Comparison of ENCODE assay signal across 28 cellular contexts in genomic region chr2:222049946-222050345, GRCh38.
A peak's percentile ranks its signal among the peaks of the same experiment; 100 is the strongest.
DNase-seq lines count a peak whose midpoint lies in the region; FAIRE-seq and TF ChIP-seq lines count a peak whose summit lies in the region.
"Had no signal": no experiment of that assay in that cellular context is flagged by ENCODE, and none has a peak within 500 bp of the region (broad histone marks: within the 10 kb centered on the region; RNA-seq: fewer than 3 reads in every experiment).

No MANE protein-coding gene starts in this region.

- H3K14ac ChIP-seq in mesenchymal stem cell (ENCODE audit: low read length in 2 of 2), result no peak overlapping the region

- H3K4me3 ChIP-seq in bronchial epithelial cell (ENCODE audit: low read depth, low read length), result no peak overlapping the region
- no peak overlapping the region for H3K4me3 ChIP-seq in mesenchymal stem cell (ENCODE audit: insufficient read depth in 1 of 2, low read depth in 1 of 2, low read length in 2 of 2)
- no peak overlapping the region for H3K4me3 ChIP-seq in esophagus squamous epithelium
- no peak overlapping the region for H3K4me3 ChIP-seq in osteoblast (ENCODE audit: insufficient read depth, low read length)
- H3K4me3 ChIP-seq: heart left ventricle, SK-N-MC, stomach, tibial artery had no signal

- H2AFZ ChIP-seq in mesenchymal stem cell (ENCODE audit: low read depth, low read length) (no peak overlapping the region), osteoblast (ENCODE audit: low read length) (no peak overlapping the region)
- H2AFZ ChIP-seq: parathyroid adenoma had no signal

- no peaks in the 10 kb centered on the region for H4K20me1 ChIP-seq in osteoblast (ENCODE audit: insufficient read depth, low read length)

- H3K4me1 ChIP-seq in mesenchymal stem cell (ENCODE audit: control insufficient read depth, insufficient read depth, low read depth, low read length) (no peaks in the 10 kb centered on the region), esophagus squamous epithelium (no peaks in the 10 kb centered on the region), osteoblast (ENCODE audit: insufficient read depth, low read length) (no peaks in the 10 kb centered on the region)
- H3K4me1 ChIP-seq: heart left ventricle, parathyroid adenoma, stomach, tibial artery had no signal

- DNase-seq in EL (peak; percentile 36), NCI-H226 (peak; percentile 70), bronchial epithelial cell (ENCODE audit: low read depth) (peak; percentile 94), mesenchymal stem cell (peak; percentile 47), esophagus squamous epithelium (lab: John Stamatoyannopoulos, UW) (no peak), osteoblast (ENCODE audit: insufficient read length, low spot score, missing footprints) (no peak), dermis blood vessel endothelial cell (no peak), amygdala (lab: John Stamatoyannopoulos, UW) (no peak)
- DNase-seq: activated CD4-positive, alpha-beta T cell treated with anti-CD3 and anti-CD28 coated beads, Interleukin-2, amount 10 ng/mL, durations not matched to agents 24 days and 14 days; activated naive CD4-positive, alpha-beta T cell; activated T-cell treated with anti-CD3 and anti-CD28 coated beads, Interleukin-2, amount 50 U/mL, for 4 hours; Calu3; caudate nucleus; heart left ventricle; KBM-7; left cardiac atrium; midbrain; NCI-H146; NCI-H524 treated with DMSO at 0.1 percent for 48 hours; RPMI8226; stimulated activated CD4-positive, alpha-beta T cell treated with anti-CD3 and anti-CD28 coated beads, Interleukin-15, amount 100 ng/mL, for 24 hours; stomach; T-helper 17 cell; tibial artery had no signal

- H2BK12ac ChIP-seq in mesenchymal stem cell (ENCODE audit: low read length in 2 of 2), result no peak overlapping the region

- intact Hi-C loops in esophagus squamous epithelium (cut with DNase I), result loop anchor here (10.0 kb wide), 1 partner anchor 565 kb away; no protein-coding TSS in a partner anchor

- H3K27me3 ChIP-seq in bronchial epithelial cell (ENCODE audit: control insufficient read depth, insufficient read depth, low read length), result no peaks in the 10 kb centered on the region
- peaks cover 41 to 83% of the 10 kb centered on the region in 2 experiments for H3K27me3 ChIP-seq in mesenchymal stem cell (ENCODE audit: control insufficient read depth in 1 of 2, insufficient read depth in 1 of 2, low read length in 2 of 2)
- H3K27me3 ChIP-seq in esophagus squamous epithelium, result peaks cover 0 to 86% (median 0%) of the 10 kb centered on the region in 4 donors
- H3K27me3 ChIP-seq in osteoblast (ENCODE audit: insufficient read depth, low read length), result no peaks in the 10 kb centered on the region

- H3K23ac ChIP-seq in mesenchymal stem cell (ENCODE audit: low read length in 2 of 2), result peak overlapping the region in 1 of 2 experiments; percentile 56

- 29% methylated on average over 1 of the region's 3 CpGs for WGBS in mesenchymal stem cell
- 27 to 37% methylated on average over 3 of the region's 3 CpGs for WGBS in esophagus squamous epithelium, 2 donors

- H3K79me1 ChIP-seq in mesenchymal stem cell (replicated peaks; ENCODE audit: low read length, poor library complexity, severe bottlenecking), result no peaks in the 10 kb centered on the region

- no peak for TF ChIP-seq POLR2A in esophagus squamous epithelium (IDR thresholded peaks at IDR 0.05)

- H3K9me3 ChIP-seq in mesenchymal stem cell (ENCODE audit: control insufficient read depth, low read length) (no peaks in the 10 kb centered on the region), esophagus squamous epithelium (no peaks in the 10 kb centered on the region), osteoblast (ENCODE audit: low read depth, low read length) (no peaks in the 10 kb centered on the region)
- H3K9me3 ChIP-seq: heart left ventricle, stomach, tibial artery had no signal

- H3K27ac ChIP-seq in mesenchymal stem cell (ENCODE audit: low read length, poor library complexity, severe bottlenecking), result no peak overlapping the region
- no peak overlapping the region for H3K27ac ChIP-seq in esophagus squamous epithelium
- H3K27ac ChIP-seq in osteoblast (ENCODE audit: low read depth, low read length), result no peak overlapping the region
- H3K27ac ChIP-seq: heart left ventricle, parathyroid adenoma, SK-N-MC, stomach, tibial artery, VCaP had no signal

- H3K18ac ChIP-seq in mesenchymal stem cell (ENCODE audit: low read depth in 1 of 2, low read length in 2 of 2), result no peak overlapping the region

- H2BK120ac ChIP-seq in mesenchymal stem cell (ENCODE audit: low read depth, low read length), result no peak overlapping the region

- no peak overlapping the region for H3K9ac ChIP-seq in mesenchymal stem cell (ENCODE audit: low read length)
- H3K9ac ChIP-seq: parathyroid adenoma had no signal

- no peaks in the 10 kb centered on the region for H3K79me2 ChIP-seq in osteoblast (ENCODE audit: insufficient read depth, low read length)
- H3K79me2 ChIP-seq: parathyroid adenoma had no signal

- no peak for TF ChIP-seq CTCF in bronchial epithelial cell (IDR thresholded peaks at IDR 0.05; ENCODE audit: insufficient read depth, low read length, severe bottlenecking)
- no peak for TF ChIP-seq CTCF in esophagus squamous epithelium (IDR thresholded peaks at IDR 0.05)
- no peak for TF ChIP-seq CTCF in osteoblast (IDR thresholded peaks at IDR 0.05; ENCODE audit: extremely low read depth, low read depth, low read length)

- no peak overlapping the region for H4K8ac ChIP-seq in mesenchymal stem cell (ENCODE audit: low read length)

- H3K36me3 ChIP-seq in bronchial epithelial cell (ENCODE audit: control insufficient read depth, insufficient read depth, low read length) (no peaks in the 10 kb centered on the region), mesenchymal stem cell (ENCODE audit: control insufficient read depth in 1 of 2, insufficient read depth in 2 of 2, low read depth in 1 of 2, low read length in 2 of 2) (no peaks in the 10 kb centered on the region), esophagus squamous epithelium (no peaks in the 10 kb centered on the region), osteoblast (ENCODE audit: insufficient read depth, low read length) (no peaks in the 10 kb centered on the region)
- H3K36me3 ChIP-seq: heart left ventricle, stomach, tibial artery had no signal

- no peak overlapping the region for H3K4ac ChIP-seq in mesenchymal stem cell (ENCODE audit: low read depth in 1 of 2, low read length in 2 of 2)

- FAIRE-seq in bronchial epithelial cell (lab: Jason Lieb, UNC), result peak; percentile 55
- FAIRE-seq: endometrium had no signal

- H2AK5ac ChIP-seq in mesenchymal stem cell (ENCODE audit: low read length, severe bottlenecking), result no peak overlapping the region

- no peak overlapping the region for H3K4me2 ChIP-seq in mesenchymal stem cell (ENCODE audit: low read length, poor library complexity, severe bottlenecking)
- H3K4me2 ChIP-seq in osteoblast (ENCODE audit: insufficient read depth, low read length), result no peak overlapping the region

- H2BK15ac ChIP-seq in mesenchymal stem cell (ENCODE audit: low read depth, poor library complexity, severe bottlenecking), result no peak overlapping the region

- no peak overlapping the region for H4K91ac ChIP-seq in mesenchymal stem cell (ENCODE audit: low read length)

- H2BK5ac ChIP-seq in mesenchymal stem cell (ENCODE audit: low read depth, low read length, poor library complexity, severe bottlenecking), result no peak overlapping the region

Comparison
In these comparisons a context has a peak if more than half of its experiments do, and no peak if none do; other contexts are left out.
1. DNase-seq: peak in EL (single experiment), NCI-H226 (single experiment), bronchial epithelial cell (single experiment) and mesenchymal stem cell (single experiment); none in esophagus squamous epithelium (single experiment), osteoblast (single experiment), dermis blood vessel endothelial cell (single experiment) and amygdala (0 of 56).